In the genomic region with DNA sequence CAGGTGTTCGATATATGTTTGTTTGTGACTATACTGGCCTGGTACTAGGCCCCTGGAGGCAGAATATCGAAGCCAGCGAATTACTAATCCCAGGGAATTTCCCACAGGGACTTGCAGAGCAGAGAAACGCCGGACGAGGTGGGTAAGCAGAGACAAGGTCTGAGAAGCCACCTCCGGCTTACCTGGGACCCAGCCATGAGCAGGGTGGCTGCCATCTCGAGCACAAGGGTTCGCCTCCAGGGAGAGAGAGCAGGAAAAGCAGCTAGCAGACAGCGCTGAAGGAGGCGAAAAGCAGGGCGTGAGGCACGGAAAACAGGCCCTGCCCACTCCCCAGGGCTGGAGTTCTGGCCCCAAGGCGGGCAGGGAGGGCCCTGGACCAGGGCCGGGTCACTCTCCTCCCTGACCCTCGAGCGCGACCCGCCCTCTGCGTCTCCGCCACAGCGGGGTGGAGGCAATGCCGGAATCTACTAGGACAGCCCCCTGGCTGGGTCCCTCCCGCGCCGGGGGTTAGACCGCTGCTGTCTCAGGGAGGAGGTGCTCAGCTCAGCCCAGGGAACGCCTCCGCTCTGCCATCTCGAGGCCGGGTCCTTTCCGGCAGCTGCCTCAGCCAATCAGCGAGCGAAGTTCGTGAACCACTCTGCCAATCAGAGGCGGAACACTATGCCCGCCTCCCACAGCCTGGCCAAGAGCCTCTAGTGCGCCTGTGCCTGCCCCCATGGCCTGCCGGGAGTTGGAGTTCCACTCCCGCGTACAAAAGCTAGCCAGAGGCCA, we compare ENCODE assay signal across 1 cellular context.
TF ChIP-seq lines count a peak whose summit lies in the region.

No MANE protein-coding gene starts in this region.

TF ChIP-seq in GM12878, 131 proteins besides CTCF, POLR2A, EP300 and RAD21 (continued from another document and continues in another):
- TF ChIP-seq, protein P1, sequence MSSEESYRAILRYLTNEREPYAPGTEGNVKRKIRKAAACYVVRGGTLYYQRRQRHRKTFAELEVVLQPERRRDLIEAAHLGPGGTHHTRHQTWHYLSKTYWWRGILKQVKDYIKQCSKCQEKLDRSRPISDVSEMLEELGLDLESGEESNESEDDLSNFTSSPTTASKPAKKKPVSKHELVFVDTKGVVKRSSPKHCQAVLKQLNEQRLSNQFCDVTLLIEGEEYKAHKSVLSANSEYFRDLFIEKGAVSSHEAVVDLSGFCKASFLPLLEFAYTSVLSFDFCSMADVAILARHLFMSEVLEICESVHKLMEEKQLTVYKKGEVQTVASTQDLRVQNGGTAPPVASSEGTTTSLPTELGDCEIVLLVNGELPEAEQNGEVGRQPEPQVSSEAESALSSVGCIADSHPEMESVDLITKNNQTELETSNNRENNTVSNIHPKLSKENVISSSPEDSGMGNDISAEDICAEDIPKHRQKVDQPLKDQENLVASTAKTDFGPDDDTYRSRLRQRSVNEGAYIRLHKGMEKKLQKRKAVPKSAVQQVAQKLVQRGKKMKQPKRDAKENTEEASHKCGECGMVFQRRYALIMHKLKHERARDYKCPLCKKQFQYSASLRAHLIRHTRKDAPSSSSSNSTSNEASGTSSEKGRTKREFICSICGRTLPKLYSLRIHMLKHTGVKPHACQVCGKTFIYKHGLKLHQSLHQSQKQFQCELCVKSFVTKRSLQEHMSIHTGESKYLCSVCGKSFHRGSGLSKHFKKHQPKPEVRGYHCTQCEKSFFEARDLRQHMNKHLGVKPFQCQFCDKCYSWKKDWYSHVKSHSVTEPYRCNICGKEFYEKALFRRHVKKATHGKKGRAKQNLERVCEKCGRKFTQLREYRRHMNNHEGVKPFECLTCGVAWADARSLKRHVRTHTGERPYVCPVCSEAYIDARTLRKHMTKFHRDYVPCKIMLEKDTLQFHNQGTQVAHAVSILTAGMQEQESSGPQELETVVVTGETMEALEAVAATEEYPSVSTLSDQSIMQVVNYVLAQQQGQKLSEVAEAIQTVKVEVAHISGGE (CRISPR knock-in tag; IDR thresholded peaks at IDR 0.05) = no peak
- TF ChIP-seq IRF4 (IDR thresholded peaks at IDR 0.05; ENCODE audit: low read depth, low read length) (no peak), MEF2A (IDR thresholded peaks at IDR 0.05; ENCODE audit: insufficient read depth, low read depth, low read length) (no peak), STAT1 (conservative IDR thresholded peaks at IDR 0.05) (no peak), TCF3 (IDR thresholded peaks at IDR 0.05; ENCODE audit: borderline replicate concordance, insufficient read depth, low read depth, low read length) (no peak), ESRRA (IDR thresholded peaks at IDR 0.05; ENCODE audit: low read length) (no peak), KDM1A (IDR thresholded peaks at IDR 0.05; ENCODE audit: borderline replicate concordance) (no peak), HDAC6 (IDR thresholded peaks at IDR 0.05; ENCODE audit: unreplicated experiment) (no peak), GABPA (IDR thresholded peaks at IDR 0.05; ENCODE audit: low read depth) (peak; percentile 50; the same call in 1 of the 2 replicates), TCF7 (IDR thresholded peaks at IDR 0.05; ENCODE audit: borderline replicate concordance) (no peak), TCF12 (IDR thresholded peaks at IDR 0.05; ENCODE audit: low read depth, low read length) (no peak), ETV6 (conservative IDR thresholded peaks at IDR 0.05 in 1 of 2, IDR thresholded peaks at IDR 0.05 in 1 of 2; ENCODE audit: borderline replicate concordance in 1 of 2, low read depth in 1 of 2) (no peak), ZNF274 (IDR thresholded peaks at IDR 0.05; ENCODE audit: insufficient read depth, insufficient read length) (no peak), JUNB (IDR thresholded peaks at IDR 0.05) (no peak), IKZF2 (IDR thresholded peaks at IDR 0.05) (peak in 1 of 2 experiments; percentile 35; a peak in 1 of 4 replicates), IKZF1 (conservative IDR thresholded peaks at IDR 0.05) (peak; percentile 86; the same call in 1 of the 2 replicates), RCOR1 (conservative IDR thresholded peaks at IDR 0.05; ENCODE audit: low read depth, low read length) (no peak), MYB (IDR thresholded peaks at IDR 0.05; ENCODE audit: borderline replicate concordance, low read depth, low read length) (no peak), ZSCAN29 (IDR thresholded peaks at IDR 0.05) (no peak), SPI1 (IDR thresholded peaks at IDR 0.05; ENCODE audit: borderline replicate concordance, insufficient read depth, low read depth, low read length) (no peak)
- TF ChIP-seq, protein P2, sequence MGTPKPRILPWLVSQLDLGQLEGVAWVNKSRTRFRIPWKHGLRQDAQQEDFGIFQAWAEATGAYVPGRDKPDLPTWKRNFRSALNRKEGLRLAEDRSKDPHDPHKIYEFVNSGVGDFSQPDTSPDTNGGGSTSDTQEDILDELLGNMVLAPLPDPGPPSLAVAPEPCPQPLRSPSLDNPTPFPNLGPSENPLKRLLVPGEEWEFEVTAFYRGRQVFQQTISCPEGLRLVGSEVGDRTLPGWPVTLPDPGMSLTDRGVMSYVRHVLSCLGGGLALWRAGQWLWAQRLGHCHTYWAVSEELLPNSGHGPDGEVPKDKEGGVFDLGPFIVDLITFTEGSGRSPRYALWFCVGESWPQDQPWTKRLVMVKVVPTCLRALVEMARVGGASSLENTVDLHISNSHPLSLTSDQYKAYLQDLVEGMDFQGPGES (IDR thresholded peaks at IDR 0.05) = peak; percentile 83
- TF ChIP-seq, protein P3, sequence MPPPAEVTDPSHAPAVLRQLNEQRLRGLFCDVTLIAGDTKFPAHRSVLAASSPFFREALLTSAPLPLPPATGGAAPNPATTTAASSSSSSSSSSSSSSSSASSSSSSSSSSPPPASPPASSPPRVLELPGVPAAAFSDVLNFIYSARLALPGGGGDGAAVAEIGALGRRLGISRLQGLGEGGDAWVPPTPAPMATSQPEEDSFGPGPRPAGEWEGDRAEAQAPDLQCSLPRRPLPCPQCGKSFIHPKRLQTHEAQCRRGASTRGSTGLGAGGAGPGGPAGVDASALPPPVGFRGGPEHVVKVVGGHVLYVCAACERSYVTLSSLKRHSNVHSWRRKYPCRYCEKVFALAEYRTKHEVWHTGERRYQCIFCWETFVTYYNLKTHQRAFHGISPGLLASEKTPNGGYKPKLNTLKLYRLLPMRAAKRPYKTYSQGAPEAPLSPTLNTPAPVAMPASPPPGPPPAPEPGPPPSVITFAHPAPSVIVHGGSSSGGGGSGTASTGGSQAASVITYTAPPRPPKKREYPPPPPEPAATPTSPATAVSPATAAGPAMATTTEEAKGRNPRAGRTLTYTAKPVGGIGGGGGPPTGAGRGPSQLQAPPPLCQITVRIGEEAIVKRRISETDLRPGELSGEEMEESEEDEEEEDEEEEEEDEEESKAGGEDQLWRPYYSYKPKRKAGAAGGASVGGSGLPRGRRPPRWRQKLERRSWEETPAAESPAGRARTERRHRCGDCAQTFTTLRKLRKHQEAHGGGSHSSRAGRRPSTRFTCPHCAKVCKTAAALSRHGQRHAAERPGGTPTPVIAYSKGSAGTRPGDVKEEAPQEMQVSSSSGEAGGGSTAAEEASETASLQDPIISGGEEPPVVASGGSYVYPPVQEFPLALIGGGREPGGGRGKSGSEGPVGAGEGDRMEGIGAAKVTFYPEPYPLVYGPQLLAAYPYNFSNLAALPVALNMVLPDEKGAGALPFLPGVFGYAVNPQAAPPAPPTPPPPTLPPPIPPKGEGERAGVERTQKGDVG (CRISPR knock-in tag; IDR thresholded peaks at IDR 0.05) = no peak
- TF ChIP-seq, protein P4, sequence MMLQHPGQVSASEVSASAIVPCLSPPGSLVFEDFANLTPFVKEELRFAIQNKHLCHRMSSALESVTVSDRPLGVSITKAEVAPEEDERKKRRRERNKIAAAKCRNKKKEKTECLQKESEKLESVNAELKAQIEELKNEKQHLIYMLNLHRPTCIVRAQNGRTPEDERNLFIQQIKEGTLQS (IDR thresholded peaks at IDR 0.05; ENCODE audit: borderline replicate concordance, extremely low read depth, low read depth, low read length) = no peak
- TF ChIP-seq, protein P5, sequence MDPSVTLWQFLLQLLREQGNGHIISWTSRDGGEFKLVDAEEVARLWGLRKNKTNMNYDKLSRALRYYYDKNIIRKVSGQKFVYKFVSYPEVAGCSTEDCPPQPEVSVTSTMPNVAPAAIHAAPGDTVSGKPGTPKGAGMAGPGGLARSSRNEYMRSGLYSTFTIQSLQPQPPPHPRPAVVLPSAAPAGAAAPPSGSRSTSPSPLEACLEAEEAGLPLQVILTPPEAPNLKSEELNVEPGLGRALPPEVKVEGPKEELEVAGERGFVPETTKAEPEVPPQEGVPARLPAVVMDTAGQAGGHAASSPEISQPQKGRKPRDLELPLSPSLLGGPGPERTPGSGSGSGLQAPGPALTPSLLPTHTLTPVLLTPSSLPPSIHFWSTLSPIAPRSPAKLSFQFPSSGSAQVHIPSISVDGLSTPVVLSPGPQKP (IDR thresholded peaks at IDR 0.05; ENCODE audit: low read depth, low read length) = 0 out of 2 replicates have a peak, but pooled peaks have one; percentile 22
- TF ChIP-seq, protein P6, sequence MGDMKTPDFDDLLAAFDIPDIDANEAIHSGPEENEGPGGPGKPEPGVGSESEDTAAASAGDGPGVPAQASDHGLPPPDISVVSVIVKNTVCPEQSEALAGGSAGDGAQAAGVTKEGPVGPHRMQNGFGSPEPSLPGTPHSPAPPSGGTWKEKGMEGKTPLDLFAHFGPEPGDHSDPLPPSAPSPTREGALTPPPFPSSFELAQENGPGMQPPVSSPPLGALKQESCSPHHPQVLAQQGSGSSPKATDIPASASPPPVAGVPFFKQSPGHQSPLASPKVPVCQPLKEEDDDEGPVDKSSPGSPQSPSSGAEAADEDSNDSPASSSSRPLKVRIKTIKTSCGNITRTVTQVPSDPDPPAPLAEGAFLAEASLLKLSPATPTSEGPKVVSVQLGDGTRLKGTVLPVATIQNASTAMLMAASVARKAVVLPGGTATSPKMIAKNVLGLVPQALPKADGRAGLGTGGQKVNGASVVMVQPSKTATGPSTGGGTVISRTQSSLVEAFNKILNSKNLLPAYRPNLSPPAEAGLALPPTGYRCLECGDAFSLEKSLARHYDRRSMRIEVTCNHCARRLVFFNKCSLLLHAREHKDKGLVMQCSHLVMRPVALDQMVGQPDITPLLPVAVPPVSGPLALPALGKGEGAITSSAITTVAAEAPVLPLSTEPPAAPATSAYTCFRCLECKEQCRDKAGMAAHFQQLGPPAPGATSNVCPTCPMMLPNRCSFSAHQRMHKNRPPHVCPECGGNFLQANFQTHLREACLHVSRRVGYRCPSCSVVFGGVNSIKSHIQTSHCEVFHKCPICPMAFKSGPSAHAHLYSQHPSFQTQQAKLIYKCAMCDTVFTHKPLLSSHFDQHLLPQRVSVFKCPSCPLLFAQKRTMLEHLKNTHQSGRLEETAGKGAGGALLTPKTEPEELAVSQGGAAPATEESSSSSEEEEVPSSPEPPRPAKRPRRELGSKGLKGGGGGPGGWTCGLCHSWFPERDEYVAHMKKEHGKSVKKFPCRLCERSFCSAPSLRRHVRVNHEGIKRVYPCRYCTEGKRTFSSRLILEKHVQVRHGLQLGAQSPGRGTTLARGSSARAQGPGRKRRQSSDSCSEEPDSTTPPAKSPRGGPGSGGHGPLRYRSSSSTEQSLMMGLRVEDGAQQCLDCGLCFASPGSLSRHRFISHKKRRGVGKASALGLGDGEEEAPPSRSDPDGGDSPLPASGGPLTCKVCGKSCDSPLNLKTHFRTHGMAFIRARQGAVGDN (IDR thresholded peaks at IDR 0.05) = no peak
- TF ChIP-seq, protein P7, sequence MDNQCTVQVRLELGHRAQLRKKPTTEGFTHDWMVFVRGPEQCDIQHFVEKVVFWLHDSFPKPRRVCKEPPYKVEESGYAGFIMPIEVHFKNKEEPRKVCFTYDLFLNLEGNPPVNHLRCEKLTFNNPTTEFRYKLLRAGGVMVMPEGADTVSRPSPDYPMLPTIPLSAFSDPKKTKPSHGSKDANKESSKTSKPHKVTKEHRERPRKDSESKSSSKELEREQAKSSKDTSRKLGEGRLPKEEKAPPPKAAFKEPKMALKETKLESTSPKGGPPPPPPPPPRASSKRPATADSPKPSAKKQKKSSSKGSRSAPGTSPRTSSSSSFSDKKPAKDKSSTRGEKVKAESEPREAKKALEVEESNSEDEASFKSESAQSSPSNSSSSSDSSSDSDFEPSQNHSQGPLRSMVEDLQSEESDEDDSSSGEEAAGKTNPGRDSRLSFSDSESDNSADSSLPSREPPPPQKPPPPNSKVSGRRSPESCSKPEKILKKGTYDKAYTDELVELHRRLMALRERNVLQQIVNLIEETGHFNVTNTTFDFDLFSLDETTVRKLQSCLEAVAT (IDR thresholded peaks at IDR 0.05) = 0 out of 2 replicates have a peak, but pooled peaks have one; percentile 23
- TF ChIP-seq, protein P8, sequence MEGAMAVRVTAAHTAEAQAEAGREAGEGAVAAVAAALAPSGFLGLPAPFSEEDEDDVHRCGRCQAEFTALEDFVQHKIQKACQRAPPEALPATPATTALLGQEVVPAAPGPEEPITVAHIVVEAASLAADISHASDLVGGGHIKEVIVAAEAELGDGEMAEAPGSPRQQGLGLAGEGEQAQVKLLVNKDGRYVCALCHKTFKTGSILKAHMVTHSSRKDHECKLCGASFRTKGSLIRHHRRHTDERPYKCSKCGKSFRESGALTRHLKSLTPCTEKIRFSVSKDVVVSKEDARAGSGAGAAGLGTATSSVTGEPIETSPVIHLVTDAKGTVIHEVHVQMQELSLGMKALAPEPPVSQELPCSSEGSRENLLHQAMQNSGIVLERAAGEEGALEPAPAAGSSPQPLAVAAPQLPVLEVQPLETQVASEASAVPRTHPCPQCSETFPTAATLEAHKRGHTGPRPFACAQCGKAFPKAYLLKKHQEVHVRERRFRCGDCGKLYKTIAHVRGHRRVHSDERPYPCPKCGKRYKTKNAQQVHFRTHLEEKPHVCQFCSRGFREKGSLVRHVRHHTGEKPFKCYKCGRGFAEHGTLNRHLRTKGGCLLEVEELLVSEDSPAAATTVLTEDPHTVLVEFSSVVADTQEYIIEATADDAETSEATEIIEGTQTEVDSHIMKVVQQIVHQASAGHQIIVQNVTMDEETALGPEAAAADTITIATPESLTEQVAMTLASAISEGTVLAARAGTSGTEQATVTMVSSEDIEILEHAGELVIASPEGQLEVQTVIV (IDR thresholded peaks at IDR 0.05; ENCODE audit: borderline replicate concordance, partially characterized antibody) = peak; percentile 79
- TF ChIP-seq, protein P9, sequence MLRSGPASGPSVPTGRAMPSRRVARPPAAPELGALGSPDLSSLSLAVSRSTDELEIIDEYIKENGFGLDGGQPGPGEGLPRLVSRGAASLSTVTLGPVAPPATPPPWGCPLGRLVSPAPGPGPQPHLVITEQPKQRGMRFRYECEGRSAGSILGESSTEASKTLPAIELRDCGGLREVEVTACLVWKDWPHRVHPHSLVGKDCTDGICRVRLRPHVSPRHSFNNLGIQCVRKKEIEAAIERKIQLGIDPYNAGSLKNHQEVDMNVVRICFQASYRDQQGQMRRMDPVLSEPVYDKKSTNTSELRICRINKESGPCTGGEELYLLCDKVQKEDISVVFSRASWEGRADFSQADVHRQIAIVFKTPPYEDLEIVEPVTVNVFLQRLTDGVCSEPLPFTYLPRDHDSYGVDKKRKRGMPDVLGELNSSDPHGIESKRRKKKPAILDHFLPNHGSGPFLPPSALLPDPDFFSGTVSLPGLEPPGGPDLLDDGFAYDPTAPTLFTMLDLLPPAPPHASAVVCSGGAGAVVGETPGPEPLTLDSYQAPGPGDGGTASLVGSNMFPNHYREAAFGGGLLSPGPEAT (IDR thresholded peaks at IDR 0.05; ENCODE audit: low read depth) = no peak
